Comparison of ENCODE assay signal across 8 cellular contexts in the genomic region with DNA sequence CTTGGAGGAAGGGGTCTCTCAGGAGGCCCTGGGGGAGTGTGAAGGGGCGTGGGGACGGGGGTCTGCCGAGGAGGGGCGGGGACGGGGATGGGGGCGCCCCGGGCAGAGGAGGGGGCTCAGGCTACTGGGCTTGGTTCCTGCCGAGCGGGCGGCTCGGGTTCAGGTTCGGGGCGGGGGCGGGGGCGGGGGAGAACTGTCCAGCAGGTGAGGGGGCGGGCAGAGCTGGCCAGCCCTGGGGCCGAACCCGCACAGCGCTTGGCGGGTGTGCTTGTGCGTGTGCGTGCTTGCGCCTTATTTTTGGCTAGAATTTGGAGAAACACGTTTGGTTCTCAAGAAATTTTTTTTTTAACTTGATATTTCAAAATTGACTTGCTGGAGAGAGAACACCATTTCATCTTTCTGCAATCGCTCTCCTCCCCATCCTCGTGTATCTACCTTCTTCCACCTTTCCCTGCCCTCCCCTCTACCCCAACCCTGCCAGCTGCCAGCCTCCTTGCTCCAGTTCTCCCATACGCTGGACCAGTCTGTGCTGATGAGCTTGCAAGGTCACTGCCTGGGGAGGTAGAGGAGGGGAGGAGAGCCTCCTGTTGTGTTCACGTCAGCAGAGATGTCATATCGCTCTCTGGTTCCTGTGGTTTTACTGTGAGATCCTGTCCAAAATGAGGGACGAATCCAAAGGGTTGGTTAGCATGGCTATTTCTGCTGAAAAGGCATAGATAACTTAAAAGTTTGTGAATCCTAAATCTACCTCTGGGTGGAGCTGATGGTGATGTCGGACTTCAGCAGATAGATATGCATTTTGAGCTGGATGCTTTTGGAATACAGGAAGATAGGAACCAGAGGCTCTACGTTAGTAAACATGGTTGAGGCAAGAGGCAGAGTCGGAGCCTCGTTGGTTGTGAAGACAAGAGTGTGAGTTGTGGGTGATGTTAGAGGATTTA. TPM values are rescaled to one million over a fixed set of nuclear protein-coding genes. Genes with fewer than 3 reads are reported as not detected.
DNase-seq lines count a peak whose midpoint lies in the region; ATAC-seq and TF ChIP-seq lines count a peak whose summit lies in the region.

No MANE protein-coding gene starts in this region.

- peak overlapping the region; percentile 72 for H3K27ac ChIP-seq in CD8-positive, alpha-beta T cell (ENCODE audit: low read depth, low read length)
- H3K27ac ChIP-seq in HUES64 (ENCODE audit: low read depth, low read length) = peak overlapping the region; percentile 97; the same call in 1 of the 2 replicates
- H3K27ac ChIP-seq in SJSA1 = peak overlapping the region; percentile 89

- POLR2A ChIA-PET in CD8-positive, alpha-beta T cell (lab: Charles Lee) = interaction anchor here (0.9 to 3.4 kb wide), 6 partner anchors 11 to 157 kb away, joined by 3 to 18 read pairs (median 5); a partner anchor contains a TSS
- POLR2A ChIA-PET in MCF 10A (lab: Yijun Ruan, JAX) = interaction anchor here (0.5 to 2.2 kb wide), 19 partner anchors 9 to 183 kb away, joined by 3 to 9 read pairs (median 4); a partner anchor contains a TSS

- H3K4me1 Mint-ChIP-seq in CD8-positive, alpha-beta T cell (ENCODE audit: low read depth) = peaks cover 50% of the 10 kb centered on the region
- H3K4me1 Mint-ChIP-seq in MCF 10A (ENCODE audit: insufficient read depth, unreplicated experiment) = peaks cover 16% of the 10 kb centered on the region

- peaks cover 31% of the 10 kb centered on the region for H3K36me3 Mint-ChIP-seq in CD8-positive, alpha-beta T cell
- peaks cover 10% of the 10 kb centered on the region for H3K36me3 Mint-ChIP-seq in MCF 10A (ENCODE audit: insufficient read depth, unreplicated experiment)

- no peaks in the 10 kb centered on the region for H3K9me3 Mint-ChIP-seq in CD8-positive, alpha-beta T cell
- no peaks in the 10 kb centered on the region for H3K9me3 Mint-ChIP-seq in MCF 10A (ENCODE audit: unreplicated experiment)

- no peaks in the 10 kb centered on the region for H3K9me3 ChIP-seq in CD8-positive, alpha-beta T cell (ENCODE audit: low read length)
- H3K9me3 ChIP-seq in HUES64 (ENCODE audit: insufficient read depth, low read depth, low read length) (no peaks in the 10 kb centered on the region), SJSA1 (replicated peaks) (no peaks in the 10 kb centered on the region)

- H3K4me1 ChIP-seq in CD8-positive, alpha-beta T cell (ENCODE audit: insufficient read depth, low read length) = peaks cover 36% of the 10 kb centered on the region
- peaks cover 25% of the 10 kb centered on the region for H3K4me1 ChIP-seq in HUES64 (ENCODE audit: insufficient read depth, low read length)
- peaks cover 28% of the 10 kb centered on the region for H3K4me1 ChIP-seq in SJSA1 (replicated peaks)

- H3K27me3 Mint-ChIP-seq in CD8-positive, alpha-beta T cell (ENCODE audit: low read depth) = no peaks in the 10 kb centered on the region
- no peaks in the 10 kb centered on the region for H3K27me3 Mint-ChIP-seq in MCF 10A (ENCODE audit: insufficient read depth, unreplicated experiment)

- no peak for ATAC-seq in CD8-positive, alpha-beta T cell
- ATAC-seq in HG02642 (IDR thresholded peaks at IDR 0.05; ENCODE audit: poor library complexity, unreplicated experiment) (no peak), HG02840 (IDR thresholded peaks at IDR 0.05; ENCODE audit: low FRiP score, unreplicated experiment) (no peak)

- TF ChIP-seq CTCF in CD8-positive, alpha-beta T cell (IDR thresholded peaks at IDR 0.05) = no peak
- peak; percentile 13 for TF ChIP-seq CTCF in MCF 10A (IDR thresholded peaks at IDR 0.05; ENCODE audit: unreplicated experiment)

- H3K36me3 ChIP-seq in CD8-positive, alpha-beta T cell (ENCODE audit: insufficient read depth, low read length) = peaks cover 10% of the 10 kb centered on the region
- H3K36me3 ChIP-seq in HUES64 (ENCODE audit: insufficient read depth, low read length) (peaks cover 11% of the 10 kb centered on the region), SJSA1 (peaks cover 13% of the 10 kb centered on the region)

- peak overlapping the region; percentile 71 for H3K4me3 ChIP-seq in CD8-positive, alpha-beta T cell (ENCODE audit: low read depth, low read length)
- H3K4me3 ChIP-seq in HUES64 (ENCODE audit: low read length) = peak overlapping the region; percentile 96
- peak overlapping the region; percentile 62 for H3K4me3 ChIP-seq in SJSA1

- BruUV-seq in MCF 10A (replicated peaks; lab: Mats Ljungman, UMichigan) = no TSS peak

- peak overlapping the region; percentile 18; the same call in 1 of the 2 replicates for H3K9ac ChIP-seq in HUES64 (ENCODE audit: low read depth, low read length)

- intact Hi-C loops in CD8-positive, alpha-beta T cell (cut with DNase I, micrococcal nuclease) = loop anchor here (1.0 to 10.0 kb wide), 6 partner anchors 38 to 577 kb away; a partner anchor contains a TSS
- intact Hi-C loops in MCF 10A (cut with micrococcal nuclease) = loop anchor here (5.0 kb wide), 1 partner anchor 87 kb away; no protein-coding TSS in a partner anchor

- H3K4me3 Mint-ChIP-seq in CD8-positive, alpha-beta T cell = peak overlapping the region; percentile 88
- peak overlapping the region; percentile 85 for H3K4me3 Mint-ChIP-seq in MCF 10A (ENCODE audit: unreplicated experiment)

- 6% methylated on average over 34 of the region's 34 CpGs for WGBS in HUES64

- DNase-seq in CD8-positive, alpha-beta T cell = peak in 5 of 7 experiments; percentile 11 to 50 (median 33)
- peak in 1 of 2 experiments; percentile 46 for DNase-seq in SJSA1 (ENCODE audit: low read depth in 1 of 2, low spot score in 2 of 2)
- DNase-seq in MCF 10A (ENCODE audit: unreplicated experiment) = peak; percentile 47
- peak; percentile 54 for DNase-seq in inferior parietal cortex (ENCODE audit: extremely low spot score)
- DNase-seq in smooth muscle cell of the brain vasculature (ENCODE audit: low read depth, low spot score) = peak; percentile 46

- CTCF ChIA-PET in CD8-positive, alpha-beta T cell (lab: Charles Lee) = interaction anchor here (0.7 to 1.8 kb wide), 9 partner anchors 10 to 141 kb away, joined by 3 to 12 read pairs (median 5); a partner anchor contains a TSS
- CTCF ChIA-PET in MCF 10A (lab: Yijun Ruan, JAX) = interaction anchor here (0.7 to 2.6 kb wide), 10 partner anchors 10 to 455 kb away, joined by 3 to 7 read pairs (median 3); a partner anchor contains a TSS

- H3K27me3 ChIP-seq in CD8-positive, alpha-beta T cell (ENCODE audit: insufficient read depth, low read length) = no peaks in the 10 kb centered on the region
- no peaks in the 10 kb centered on the region for H3K27me3 ChIP-seq in HUES64 (ENCODE audit: insufficient read depth, low read length)
- no peaks in the 10 kb centered on the region for H3K27me3 ChIP-seq in SJSA1 (replicated peaks)

- H3K27ac Mint-ChIP-seq in CD8-positive, alpha-beta T cell = peak overlapping the region; percentile 80
- H3K27ac Mint-ChIP-seq in MCF 10A (ENCODE audit: low read depth, unreplicated experiment) = no peak overlapping the region

RNA-seq across cellular contexts. Expression of a gene that starts 0.7 kb away (rescaled TPM):
- 100 to 1,000 TPM; 191 to 196 TPM for total RNA-seq in CD8-positive, alpha-beta T cell
- 20.2 TPM for polyA plus RNA-seq in HUES64 (2013, experiment 1 of 2)
- polyA plus RNA-seq in HUES64 (2013, experiment 2 of 2) = 20.7 TPM
- total RNA-seq in SJSA1 (2014; rRNA removed; shearing (Covaris generic)) = 15.7 and 20.9 TPM in 2 replicates
- 23.4 and 24.8 TPM in 2 replicates for total RNA-seq in MCF 10A (2022)

RNA-seq across cellular contexts. Expression of a gene that starts 12.8 kb away (rescaled TPM):
- 1 to 10 TPM; 1.3 to 1.5 TPM for total RNA-seq in CD8-positive, alpha-beta T cell
- 19.4 TPM for polyA plus RNA-seq in HUES64 (2013, experiment 1 of 2)
- 20.4 TPM for polyA plus RNA-seq in HUES64 (2013, experiment 2 of 2)
- total RNA-seq in SJSA1 (2014; rRNA removed; shearing (Covaris generic)) = 11.1 and 11.8 TPM in 2 replicates
- total RNA-seq in MCF 10A (2022) = 17.8 and 20.0 TPM in 2 replicates

RNA-seq across cellular contexts. Expression of a gene that starts 22.0 kb away (rescaled TPM):
- total RNA-seq in CD8-positive, alpha-beta T cell = 10 to 100 TPM; 18.3 to 22.6 TPM
- polyA plus RNA-seq in HUES64 (2013, experiment 1 of 2) = 24.3 TPM
- polyA plus RNA-seq in HUES64 (2013, experiment 2 of 2) = 19.9 TPM
- 29.8 and 34.4 TPM in 2 replicates for total RNA-seq in SJSA1 (2014; rRNA removed; shearing (Covaris generic))
- 18.7 and 23.7 TPM in 2 replicates for total RNA-seq in MCF 10A (2022)

RNA-seq across cellular contexts. Expression of a gene that starts 55.8 kb away (rescaled TPM):
- total RNA-seq in CD8-positive, alpha-beta T cell = 10 to 100 TPM; 39.0 to 43.0 TPM
- 36.7 TPM for polyA plus RNA-seq in HUES64 (2013, experiment 1 of 2)
- polyA plus RNA-seq in HUES64 (2013, experiment 2 of 2) = 44.4 TPM
- total RNA-seq in SJSA1 (2014; rRNA removed; shearing (Covaris generic)) = 41.3 and 63.5 TPM in 2 replicates
- 62.8 and 78.3 TPM in 2 replicates for total RNA-seq in MCF 10A (2022)
